1 cellular context compared by ENCODE assay signal in genomic region chr4:185304541-185304940, GRCh38.
TF ChIP-seq lines count a peak whose summit lies in the region.

No MANE protein-coding gene starts in this region.

TF ChIP-seq in GM23338, 12 proteins besides CTCF, POLR2A, EP300 and RAD21 (continued from another document):
- TF ChIP-seq ZNF462 (CRISPR knock-in tag; IDR thresholded peaks at IDR 0.05) (no peak), EZH2phosphoT487 (IDR thresholded peaks at IDR 0.05; ENCODE audit: unreplicated experiment) (no peak), JUNB (IDR thresholded peaks at IDR 0.05; ENCODE audit: unreplicated experiment) (no peak), POLR2AphosphoS5 (IDR thresholded peaks at IDR 0.05; ENCODE audit: low read depth) (no peak)
